ENCODE assay signal across 8 cellular contexts in genomic region chr1:151059342-151060240, GRCh38. TPM values are rescaled to one million over a fixed set of nuclear protein-coding genes. Genes with fewer than 3 reads are reported as not detected.
DNase-seq lines count a peak whose midpoint lies in the region; ATAC-seq, FAIRE-seq and TF ChIP-seq lines count a peak whose summit lies in the region.

Gene CDC42SE1, minus strand, starts transcription at chr1:151059622. Its CDS starts 3,892 bp downstream, at chr1:151055730.

- peaks cover 22% of the 10 kb centered on the region; the same call in 1 of the 2 replicates for H3K36me3 ChIP-seq in PC-3 (ENCODE audit: low read depth, low read length)
- H3K36me3 ChIP-seq in muscle layer of duodenum (ENCODE audit: control insufficient read depth in 1 of 2, insufficient read depth in 2 of 2, low read length in 2 of 2) = peaks cover 16 to 32% of the 10 kb centered on the region in 2 donors

- H3K27ac ChIP-seq in PC-3 (ENCODE audit: low read length) (peak within 1 kb of the TSS; percentile 77), muscle layer of duodenum (ENCODE audit: low read length) (peak within 1 kb of the TSS; percentile 98)

- peaks cover 97% of the 10 kb centered on the region for H3K79me2 ChIP-seq in PC-3 (ENCODE audit: low read length)

- peak; percentile 96 for DNase-seq in D721Med (ENCODE audit: insufficient read length, low spot score)
- peak; percentile 86 for DNase-seq in HuH-7 (ENCODE audit: low spot score)
- peak; percentile 87 for DNase-seq in PC-3
- peak; percentile 84 for DNase-seq in activated T-cell treated with anti-CD3 and anti-CD28 coated beads, Interleukin-2, amount 50 U/mL, for 1 hour
- DNase-seq in stimulated activated CD8-positive, alpha-beta memory T cell treated with anti-CD3 and anti-CD28 coated beads, Interleukin-7, amount 100 ng/mL, for 48 hours (ENCODE audit: extremely low read depth in 1 of 2, low read depth in 1 of 2) = peak; percentile 77

- ATAC-seq in GM21390 (IDR thresholded peaks at IDR 0.05; ENCODE audit: unreplicated experiment) (peak; percentile 86), PC-3 (peak; percentile 89), esophagus mucosa (peak; percentile 86)

- H3K4me3 ChIP-seq in PC-3 (ENCODE audit: low read length) (peak within 1 kb of the TSS; percentile 99), muscle layer of duodenum (ENCODE audit: low read depth in 1 of 2, low read length in 2 of 2) (peak within 1 kb of the TSS; percentile 90 to 99)

- H3K9me2 ChIP-seq in PC-3 (replicated peaks; ENCODE audit: low read length) = no peaks in the 10 kb centered on the region

- POLR2A ChIA-PET in PC-3 (lab: Charles Lee; ENCODE audit: unreplicated experiment) = interaction anchor here (0.5 kb wide), 1 partner anchor 35 kb away, joined by 3 read pairs; no protein-coding TSS in a partner anchor

- H2AFZ ChIP-seq in PC-3 (ENCODE audit: low read length) = peak within 1 kb of the TSS; percentile 86

- no peaks in the 10 kb centered on the region for H3K9me3 ChIP-seq in PC-3 (ENCODE audit: low read length)
- no peaks in the 10 kb centered on the region for H3K9me3 ChIP-seq in muscle layer of duodenum (ENCODE audit: control insufficient read depth in 1 of 2, low read length in 2 of 2)

- peaks cover 40% of the 10 kb centered on the region for H3K4me1 ChIP-seq in PC-3 (ENCODE audit: insufficient read depth, low read length)
- H3K4me1 ChIP-seq in muscle layer of duodenum (ENCODE audit: control insufficient read depth in 1 of 2, insufficient read depth in 2 of 2, low read length in 2 of 2) = peaks cover 7 to 41% of the 10 kb centered on the region in 2 donors

- BruUV-seq in PC-3 (replicated peaks; lab: Mats Ljungman, UMichigan) = no TSS peak

- peak within 1 kb of the TSS; percentile 94 for H3K9ac ChIP-seq in PC-3 (ENCODE audit: low read length)

- intact Hi-C loops in PC-3 (cut with micrococcal nuclease) = loop anchor here (1.0 kb wide), 1 partner anchor 12 kb away; no protein-coding TSS in a partner anchor

- FAIRE-seq in D721Med (lab: Jason Lieb, UNC) = no peak

- TF ChIP-seq CTCF in D721Med (IDR thresholded peaks at IDR 0.05; ENCODE audit: insufficient read depth, missing control alignments) (peak; percentile 71), PC-3 (conservative IDR thresholded peaks at IDR 0.05; ENCODE audit: low read depth, low read length) (peak; percentile 77)

- peaks cover 25% of the 10 kb centered on the region; the same call in 1 of the 2 replicates for H4K20me1 ChIP-seq in PC-3 (ENCODE audit: low read length)

- CTCF ChIA-PET in PC-3 (lab: Charles Lee) = interaction anchor here (1.0 to 1.5 kb wide), 2 partner anchors 12 to 40 kb away, joined by 3 to 4 read pairs; partner anchors contain the start of gene C1orf56

- peaks cover 3% of the 10 kb centered on the region for H3F3A ChIP-seq in PC-3 (ENCODE audit: low read length, unreplicated experiment)

- H3K27me3 ChIP-seq in PC-3 (ENCODE audit: low read length) (no peaks in the 10 kb centered on the region), muscle layer of duodenum (ENCODE audit: low read depth, low read length) (no peaks in the 10 kb centered on the region)

- H3K4me2 ChIP-seq in PC-3 (ENCODE audit: low read length) = peak within 1 kb of the TSS; percentile 100

RNA-seq across cellular contexts. Expression of gene CDC42SE1, which starts in this region (rescaled TPM):
- total RNA-seq in PC-3 (2014; rRNA removed) = 60.8 and 61.4 TPM in 2 replicates
- 118 TPM for total RNA-seq in esophagus mucosa

Comparison
In these comparisons a context has a peak if more than half of its experiments do, and no peak if none do; other contexts are left out.
1. Peak in every context shown above with its lines: DNase-seq, ATAC-seq, H3K4me3 ChIP-seq and H3K27ac ChIP-seq.